ENCODE assay signal across 11 cellular contexts in the genomic region with DNA sequence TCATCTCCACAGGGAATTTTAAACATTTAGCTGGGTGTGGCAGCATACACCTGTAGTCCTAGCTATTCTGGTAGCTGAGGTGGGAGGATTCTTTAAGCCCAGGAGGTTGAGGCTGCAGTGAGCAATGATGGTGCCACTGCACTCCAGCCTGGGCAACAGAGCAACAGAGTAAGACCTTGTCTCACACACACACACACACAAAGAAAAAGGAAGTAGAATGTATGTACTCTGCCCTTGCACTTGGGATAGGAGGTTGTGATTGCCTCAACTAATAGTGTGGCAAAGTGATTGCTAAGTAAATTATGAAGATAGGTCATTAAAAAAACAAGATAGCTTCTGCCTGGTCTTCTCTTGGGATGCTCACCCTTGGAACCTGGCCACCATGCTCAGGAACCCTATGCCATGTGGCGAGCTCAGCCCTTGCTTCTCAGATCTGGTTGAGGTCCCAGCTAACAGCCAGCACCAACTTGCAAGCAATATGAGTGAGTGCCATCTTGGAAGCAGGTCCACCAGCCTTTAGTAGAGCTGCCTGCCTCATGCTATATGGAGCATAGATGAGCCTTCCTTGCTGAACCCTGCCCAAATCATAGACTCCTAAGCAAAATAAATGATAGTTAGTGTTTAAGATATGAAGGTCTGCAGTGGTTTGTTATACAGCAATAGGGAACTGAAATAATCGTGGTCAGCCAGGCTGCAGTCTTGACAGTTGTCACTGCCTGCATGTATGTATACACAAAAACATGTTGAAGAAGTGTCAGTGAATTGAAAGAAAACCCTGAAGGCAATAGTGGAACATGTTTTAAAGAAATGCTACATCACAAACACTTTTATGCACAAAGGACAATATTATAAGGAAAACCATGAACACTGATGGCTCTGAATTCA.
DNase-seq lines count a peak whose midpoint lies in the region; ATAC-seq and TF ChIP-seq lines count a peak whose summit lies in the region.
"Had no signal": no experiment of that assay in that cellular context is flagged by ENCODE, and none has a peak within 500 bp of the region (broad histone marks: within the 10 kb centered on the region; RNA-seq: fewer than 3 reads in every experiment).

No MANE protein-coding gene starts in this region.

- DNase-seq in OCI-M1 (lab: John Stamatoyannopoulos, UW) (peak; percentile 29), DMS153 (lab: John Stamatoyannopoulos, UW) (no peak), RWPE1 (ENCODE audit: low spot score) (no peak)
- DNase-seq in activated CD8-positive, alpha-beta memory T cell treated with anti-CD3 and anti-CD28 coated beads for 24 hours: no peak
- no peak for DNase-seq in activated CD4-positive, alpha-beta T cell treated with anti-CD3 and anti-CD28 coated beads for 1 hour
- DNase-seq: CD8-positive, alpha-beta T cell had no signal

- ATAC-seq in GM18511 (IDR thresholded peaks at IDR 0.05; ENCODE audit: unreplicated experiment): peak; percentile 98
- ATAC-seq in GM21447 (IDR thresholded peaks at IDR 0.05; ENCODE audit: unreplicated experiment): peak; percentile 82
- peak; percentile 77 for ATAC-seq in HG03103 (IDR thresholded peaks at IDR 0.05; ENCODE audit: low read depth, unreplicated experiment)
- ATAC-seq: activated T-helper 17 cell treated with anti-CD3 and anti-CD28 coated beads, Interleukin-2, amount 50 U/mL, for 72 hours; CD8-positive, alpha-beta T cell had no signal

- POLR2A ChIA-PET in RWPE1 (lab: Yijun Ruan, JAX; ENCODE audit: low non-redundant PET): no interaction called here

- CTCF ChIA-PET in RWPE1 (lab: Yijun Ruan, JAX): interaction anchor here (0.6 kb wide), 1 partner anchor 117 kb away, joined by 5 read pairs; no protein-coding TSS in a partner anchor

- TF ChIP-seq CTCF in RWPE1 (conservative IDR thresholded peaks at IDR 0.05; ENCODE audit: low read depth): no peak

- H3K27ac ChIP-seq in RWPE1: no peak overlapping the region
- H3K27ac ChIP-seq: esophagus muscularis mucosa had no signal
